Comparison of ENCODE assay signal across 8 cellular contexts in genomic region chr7:148882668-148883232, GRCh38. TPM values are rescaled to one million over a fixed set of nuclear protein-coding genes. Genes with fewer than 3 reads are reported as not detected.
DNase-seq lines count a peak whose midpoint lies in the region; ATAC-seq, FAIRE-seq and TF ChIP-seq lines count a peak whose summit lies in the region.

No MANE protein-coding gene starts in this region.

- POLR2A ChIA-PET in activated CD4-positive, alpha-beta T cell treated with anti-CD3 and anti-CD28 coated beads, Interleukin-2, amount 10 ng/mL, durations not matched to agents 7 days and 5 days (lab: Charles Lee), result interaction anchor here (0.7 to 1.1 kb wide), 3 partner anchors 30 to 265 kb away, joined by 3 to 8 read pairs (median 5); partner anchors contain the start of gene ZNF398

- H3K27ac Mint-ChIP-seq in activated CD4-positive, alpha-beta T cell treated with anti-CD3 and anti-CD28 coated beads, Interleukin-2, amount 10 ng/mL, durations not matched to agents 7 days and 5 days, result peak overlapping the region; percentile 97

- ATAC-seq in GM21423 (IDR thresholded peaks at IDR 0.05; ENCODE audit: unreplicated experiment), result no peak
- ATAC-seq in activated CD4-positive, CD25-positive, alpha-beta regulatory T cell treated with anti-CD3 and anti-CD28 coated beads, Interleukin-2, amount 50 U/mL, for 24 hours, result no peak

- H3K27ac ChIP-seq in SJSA1, result no peak overlapping the region

- TF ChIP-seq CTCF in fibroblast of villous mesenchyme (IDR thresholded peaks at IDR 0.05; ENCODE audit: insufficient read depth, low read depth, low read length), result no peak

- H3K4me3 Mint-ChIP-seq in activated CD4-positive, alpha-beta T cell treated with anti-CD3 and anti-CD28 coated beads, Interleukin-2, amount 10 ng/mL, durations not matched to agents 7 days and 5 days, result peak overlapping the region; percentile 99

- H3K4me3 ChIP-seq in SJSA1 (peak overlapping the region; percentile 95), fibroblast of villous mesenchyme (ENCODE audit: low read depth, low read length) (peak overlapping the region; percentile 91), skeletal muscle cell (ENCODE audit: low read depth, low read length) (peak overlapping the region; percentile 71)

- H3K9me3 Mint-ChIP-seq in activated CD4-positive, alpha-beta T cell treated with anti-CD3 and anti-CD28 coated beads, Interleukin-2, amount 10 ng/mL, durations not matched to agents 7 days and 5 days, result peaks cover 2% of the 10 kb centered on the region

- H3K4me1 Mint-ChIP-seq in activated CD4-positive, alpha-beta T cell treated with anti-CD3 and anti-CD28 coated beads, Interleukin-2, amount 10 ng/mL, durations not matched to agents 7 days and 5 days, result peaks cover 52% of the 10 kb centered on the region

- H3K4me1 ChIP-seq in SJSA1 (replicated peaks), result peaks cover 16% of the 10 kb centered on the region

- DNase-seq in activated CD4-positive, alpha-beta T cell treated with anti-CD3 and anti-CD28 coated beads, Interleukin-2, amount 10 ng/mL, durations not matched to agents 7 days and 5 days, result no peak
- no peak for DNase-seq in activated CD4-positive, alpha-beta T cell treated with anti-CD3 and anti-CD28 coated beads for 48 hours
- DNase-seq in SJSA1 (ENCODE audit: low read depth in 1 of 2, low spot score in 2 of 2) (peak in 1 of 2 experiments; percentile 31), fibroblast of villous mesenchyme (ENCODE audit: low read depth) (peak; percentile 12), skeletal muscle cell (ENCODE audit: low read depth) (no peak), frontal cortex (ENCODE audit: low spot score in 2 of 2) (no peak)

- H3K36me3 Mint-ChIP-seq in activated CD4-positive, alpha-beta T cell treated with anti-CD3 and anti-CD28 coated beads, Interleukin-2, amount 10 ng/mL, durations not matched to agents 7 days and 5 days (ENCODE audit: low read depth), result peaks cover 24% of the 10 kb centered on the region

- H3K27me3 Mint-ChIP-seq in activated CD4-positive, alpha-beta T cell treated with anti-CD3 and anti-CD28 coated beads, Interleukin-2, amount 10 ng/mL, durations not matched to agents 7 days and 5 days, result no peaks in the 10 kb centered on the region

- no peak for FAIRE-seq in frontal cortex (lab: Jason Lieb, UNC)

- CTCF ChIA-PET in activated CD4-positive, alpha-beta T cell treated with anti-CD3 and anti-CD28 coated beads, Interleukin-2, amount 10 ng/mL, durations not matched to agents 7 days and 5 days (lab: Charles Lee), result interaction anchor here (1.0 to 1.3 kb wide), 3 partner anchors 28 to 74 kb away, joined by 3 to 6 read pairs (median 3); no protein-coding TSS in a partner anchor

- H3K9me3 ChIP-seq in SJSA1 (replicated peaks), result no peaks in the 10 kb centered on the region

- no peaks in the 10 kb centered on the region for H3K27me3 ChIP-seq in SJSA1 (replicated peaks)

- H3K36me3 ChIP-seq in SJSA1, result peaks cover 23% of the 10 kb centered on the region

RNA-seq across cellular contexts. Expression of gene EZH2, which starts 1.3 kb away (rescaled TPM):
- total RNA-seq in activated CD4-positive, alpha-beta T cell treated with anti-CD3 and anti-CD28 coated beads, Interleukin-2, amount 10 ng/mL, durations not matched to agents 7 days and 5 days, result 100 to 1,000 TPM; 120 to 128 TPM
- 42.4 and 52.6 TPM in 2 replicates for total RNA-seq in SJSA1 (2014; rRNA removed; shearing (Covaris generic))
- 10.6 and 12.1 TPM in 2 replicates for total RNA-seq in fibroblast of villous mesenchyme
- total RNA-seq in frontal cortex, result 38.7 TPM
